In genomic region chr7:91031757-91032156, GRCh38 we compare ENCODE assay signal across 26 cellular contexts.
DNase-seq lines count a peak whose midpoint lies in the region; FAIRE-seq and TF ChIP-seq lines count a peak whose summit lies in the region.
"Had no signal": no experiment of that assay in that cellular context is flagged by ENCODE, and none has a peak within 500 bp of the region (broad histone marks: within the 10 kb centered on the region; RNA-seq: fewer than 3 reads in every experiment).

No MANE protein-coding gene starts in this region.

- H4K20me1 ChIP-seq in mammary epithelial cell (ENCODE audit: insufficient read depth, low read length) (no peaks in the 10 kb centered on the region), hepatocyte (ENCODE audit: insufficient read depth, poor library complexity, severe bottlenecking) (no peaks in the 10 kb centered on the region)

- H3K4me1 ChIP-seq in mammary epithelial cell (ENCODE audit: insufficient read depth, low read length), result no peaks in the 10 kb centered on the region
- H3K4me1 ChIP-seq in NT2/D1 (ENCODE audit: insufficient read depth, insufficient read length), result no peaks in the 10 kb centered on the region
- no peaks in the 10 kb centered on the region for H3K4me1 ChIP-seq in hepatocyte (ENCODE audit: insufficient read depth)
- H3K4me1 ChIP-seq: Caco-2, right lobe of liver had no signal

- H3K27me3 Mint-ChIP-seq in MCF 10A (ENCODE audit: insufficient read depth, unreplicated experiment), result no peaks in the 10 kb centered on the region
- H3K27me3 Mint-ChIP-seq: activated B cell treated with CpG ODN at 0.5 μM for 24 hours; activated naive CD8-positive, alpha-beta T cell treated with anti-CD3 and anti-CD28 coated beads, Interleukin-2, amount 50 U/mL, for 24 hours; B cell; IgD-negative memory B cell; natural killer cell treated with Interleukin-12 subunit alpha and Interleukin-12 subunit beta and Interleukin-15 and Interleukin-18, amount 100 ng/mL, for 72 hours had no signal

- H3K36me3 ChIP-seq in mammary epithelial cell (ENCODE audit: insufficient read depth, low read length) (no peaks in the 10 kb centered on the region), NT2/D1 (ENCODE audit: insufficient read depth, insufficient read length, low read length) (no peaks in the 10 kb centered on the region), hepatocyte (replicated peaks; ENCODE audit: insufficient read depth, low read depth) (no peaks in the 10 kb centered on the region)
- H3K36me3 ChIP-seq: brain microvascular endothelial cell, pancreas had no signal

- FAIRE-seq in urothelium cell line (lab: Jason Lieb, UNC), result no peak
- FAIRE-seq: colon, pancreas had no signal

- H3K4me3 Mint-ChIP-seq in MCF 10A (ENCODE audit: unreplicated experiment), result no peak overlapping the region
- H3K4me3 Mint-ChIP-seq: activated B cell treated with CpG ODN at 0.5 μM for 24 hours; activated naive CD8-positive, alpha-beta T cell treated with anti-CD3 and anti-CD28 coated beads, Interleukin-2, amount 50 U/mL, for 24 hours; B cell; IgD-negative memory B cell; natural killer cell treated with Interleukin-12 subunit alpha and Interleukin-12 subunit beta and Interleukin-15 and Interleukin-18, amount 100 ng/mL, for 72 hours had no signal

- BruUV-seq in mammary epithelial cell (replicated peaks; lab: Mats Ljungman, UMichigan), result no TSS peak
- no TSS peak for BruUV-seq in MCF 10A (replicated peaks; lab: Mats Ljungman, UMichigan)

- no peak overlapping the region for H3K4me3 ChIP-seq in mammary epithelial cell (replicated peaks in 1 of 3; ENCODE audit: insufficient read depth in 1 of 3, low read depth in 2 of 3, low read length in 3 of 3)
- H3K4me3 ChIP-seq in NT2/D1 (ENCODE audit: insufficient read length, low read depth), result no peak overlapping the region
- no peak overlapping the region for H3K4me3 ChIP-seq in hepatocyte
- H3K4me3 ChIP-seq: GM23248, pancreas, right lobe of liver had no signal

- no peaks in the 10 kb centered on the region for H3K27me3 ChIP-seq in mammary epithelial cell (ENCODE audit: insufficient read depth, low read length)
- H3K27me3 ChIP-seq in NT2/D1 (ENCODE audit: insufficient read depth, insufficient read length), result no peaks in the 10 kb centered on the region
- no peaks in the 10 kb centered on the region for H3K27me3 ChIP-seq in hepatocyte
- H3K27me3 ChIP-seq: brain microvascular endothelial cell, pancreas, right lobe of liver had no signal

- in situ Hi-C loops in mammary epithelial cell (cut with MboI; ENCODE audit: low sequenced_read_pairs in 2 of 2), result loop anchor here in 1 of 2 donors (25.0 kb wide), 1 partner anchor 569 kb away; the partner anchor contains the start of gene PTTG1IP2

- H3K27ac Mint-ChIP-seq in MCF 10A (ENCODE audit: low read depth, unreplicated experiment), result no peak overlapping the region
- H3K27ac Mint-ChIP-seq: activated B cell treated with CpG ODN at 0.5 μM for 24 hours; activated naive CD8-positive, alpha-beta T cell treated with anti-CD3 and anti-CD28 coated beads, Interleukin-2, amount 50 U/mL, for 24 hours; B cell; natural killer cell treated with Interleukin-12 subunit alpha and Interleukin-12 subunit beta and Interleukin-15 and Interleukin-18, amount 100 ng/mL, for 72 hours had no signal

- CTCF ChIA-PET in mammary epithelial cell (lab: Charles Lee; ENCODE audit: low non-redundant PET) (no interaction called here), MCF 10A (lab: Yijun Ruan, JAX) (interaction anchor here (0.5 to 3.5 kb wide), 7 partner anchors 402 to 1178 kb away, joined by 3 to 19 read pairs (median 3); no protein-coding TSS in a partner anchor)

- H3K9ac ChIP-seq in mammary epithelial cell (ENCODE audit: insufficient read depth, low read length) (no peak overlapping the region), NT2/D1 (ENCODE audit: insufficient read length, low read depth) (no peak overlapping the region)
- H3K9ac ChIP-seq: GM23248, SK-N-SH had no signal

- H3K79me2 ChIP-seq in mammary epithelial cell (ENCODE audit: insufficient read depth, low read length), result no peaks in the 10 kb centered on the region
- no peaks in the 10 kb centered on the region for H3K79me2 ChIP-seq in hepatocyte

- H3K4me2 ChIP-seq in mammary epithelial cell (ENCODE audit: insufficient read depth, low read depth, low read length), result no peak overlapping the region
- H3K4me2 ChIP-seq in hepatocyte, result no peak overlapping the region
- H3K4me2 ChIP-seq: SK-N-SH had no signal

- intact Hi-C loops in mammary epithelial cell (cut with micrococcal nuclease), result no loop called here
- intact Hi-C loops in MCF 10A (cut with micrococcal nuclease), result no loop called here

- whole genome bisulfite sequencing in mammary epithelial cell (ENCODE audit: low coverage, missing lambda C conversion rate), result 94% methylated on average over 4 of the region's 4 CpGs
- WGBS in hepatocyte (ENCODE audit: low lambda C conversion rate, missing lambda C conversion rate), result 68% methylated on average over 4 of the region's 4 CpGs

- POLR2A ChIA-PET in MCF 10A (lab: Yijun Ruan, JAX), result interaction anchor here (1.3 kb wide), 1 partner anchor 10 kb away, joined by 4 read pairs; no protein-coding TSS in a partner anchor

- H3K9me3 ChIP-seq in mammary epithelial cell (replicated peaks; ENCODE audit: insufficient read depth, low read length) (no peaks in the 10 kb centered on the region), NT2/D1 (ENCODE audit: insufficient read depth, low read length) (no peaks in the 10 kb centered on the region; the same call in 1 of the 2 replicates), hepatocyte (ENCODE audit: low read depth) (no peaks in the 10 kb centered on the region)
- H3K9me3 ChIP-seq: Caco-2, pancreas, right lobe of liver, SK-N-SH had no signal

- peak; percentile 8 for DNase-seq in mammary epithelial cell
- DNase-seq in MCF 10A (ENCODE audit: unreplicated experiment), result no peak
- DNase-seq in NT2/D1 (ENCODE audit: low read depth, low spot score), result peak; percentile 80
- DNase-seq in hepatocyte (ENCODE audit: low spot score), result peak; percentile 14
- DNase-seq in urothelium cell line (ENCODE audit: low spot score), result peak; percentile 18
- DNase-seq in DMS153 (lab: John Stamatoyannopoulos, UW), result no peak
- DNase-seq in activated CD8-positive, alpha-beta memory T cell treated with anti-CD3 and anti-CD28 coated beads, Interleukin-2, amount 50 U/mL, for 48 hours, result no peak
- no peak for DNase-seq in MV-4-11 (lab: John Stamatoyannopoulos, UW)
- DNase-seq: activated B cell treated with CpG ODN at 0.5 μM for 24 hours; activated CD4-positive, alpha-beta T cell treated with anti-CD3 and anti-CD28 coated beads, Interleukin-2, amount 50 U/mL, for 48 hours; activated naive CD8-positive, alpha-beta T cell treated with anti-CD3 and anti-CD28 coated beads, Interleukin-2, amount 50 U/mL, for 24 hours; brain microvascular endothelial cell; Caco-2; effector memory CD4-positive, alpha-beta T cell; EL; GM23248; midbrain; NCI-H187; pancreas; right lobe of liver; SK-N-SH; stimulated activated CD4-positive, alpha-beta T cell treated with anti-CD3 and anti-CD28 coated beads, Interleukin-15, amount 100 ng/mL, for 24 hours had no signal

- H3K9me3 Mint-ChIP-seq in MCF 10A (ENCODE audit: unreplicated experiment), result no peaks in the 10 kb centered on the region
- H3K9me3 Mint-ChIP-seq: activated naive CD8-positive, alpha-beta T cell treated with anti-CD3 and anti-CD28 coated beads, Interleukin-2, amount 50 U/mL, for 24 hours; natural killer cell treated with Interleukin-12 subunit alpha and Interleukin-12 subunit beta and Interleukin-15 and Interleukin-18, amount 100 ng/mL, for 72 hours had no signal

- peaks cover 4% of the 10 kb centered on the region for H3K36me3 Mint-ChIP-seq in MCF 10A (ENCODE audit: insufficient read depth, unreplicated experiment)
- H3K36me3 Mint-ChIP-seq: natural killer cell treated with Interleukin-12 subunit alpha and Interleukin-12 subunit beta and Interleukin-15 and Interleukin-18, amount 100 ng/mL, for 72 hours had no signal

- H3K27ac ChIP-seq in mammary epithelial cell (ENCODE audit: insufficient read depth, low read depth, low read length) (no peak overlapping the region), hepatocyte (no peak overlapping the region)
- H3K27ac ChIP-seq: brain microvascular endothelial cell, GM23248, pancreas, right lobe of liver had no signal

- H3K4me1 Mint-ChIP-seq in MCF 10A (ENCODE audit: insufficient read depth, unreplicated experiment), result no peaks in the 10 kb centered on the region
- H3K4me1 Mint-ChIP-seq: activated naive CD8-positive, alpha-beta T cell treated with anti-CD3 and anti-CD28 coated beads, Interleukin-2, amount 50 U/mL, for 24 hours had no signal

- no peak for TF ChIP-seq CTCF in mammary epithelial cell (conservative IDR thresholded peaks at IDR 0.05 in 1 of 2, IDR thresholded peaks at IDR 0.05 in 1 of 2; ENCODE audit: extremely low read depth in 1 of 2, insufficient read depth in 1 of 2, low read depth in 1 of 2, low read length in 2 of 2)
- no peak for TF ChIP-seq CTCF in MCF 10A (IDR thresholded peaks at IDR 0.05; ENCODE audit: unreplicated experiment)
- no peak for TF ChIP-seq CTCF in hepatocyte (IDR thresholded peaks at IDR 0.05; ENCODE audit: poor library complexity)

- no peak overlapping the region for H2AFZ ChIP-seq in mammary epithelial cell (ENCODE audit: low read depth, low read length)
- H2AFZ ChIP-seq in hepatocyte, result no peak overlapping the region
- H2AFZ ChIP-seq: GM23248 had no signal

- dilution Hi-C loops in mammary epithelial cell (cut with HindIII; ENCODE audit: low sequenced_read_pairs), result no loop called here

- no peaks in the 10 kb centered on the region for H3K9me2 ChIP-seq in hepatocyte (replicated peaks; ENCODE audit: insufficient read depth)
- H3K9me2 ChIP-seq: SK-N-SH had no signal

Comparison
In these comparisons a context has a peak if more than half of its experiments do, and no peak if none do; other contexts are left out.
1. DNase-seq: peak in mammary epithelial cell (single experiment), NT2/D1 (single experiment), hepatocyte (single experiment) and urothelium cell line (single experiment); none in MCF 10A (single experiment), DMS153 (single experiment), activated CD8-positive, alpha-beta memory T cell treated with anti-CD3 and anti-CD28 coated beads, Interleukin-2, amount 50 U/mL, for 48 hours (single experiment) and MV-4-11 (single experiment).